ENCODE assay signal across 26 cellular contexts in the genomic region with DNA sequence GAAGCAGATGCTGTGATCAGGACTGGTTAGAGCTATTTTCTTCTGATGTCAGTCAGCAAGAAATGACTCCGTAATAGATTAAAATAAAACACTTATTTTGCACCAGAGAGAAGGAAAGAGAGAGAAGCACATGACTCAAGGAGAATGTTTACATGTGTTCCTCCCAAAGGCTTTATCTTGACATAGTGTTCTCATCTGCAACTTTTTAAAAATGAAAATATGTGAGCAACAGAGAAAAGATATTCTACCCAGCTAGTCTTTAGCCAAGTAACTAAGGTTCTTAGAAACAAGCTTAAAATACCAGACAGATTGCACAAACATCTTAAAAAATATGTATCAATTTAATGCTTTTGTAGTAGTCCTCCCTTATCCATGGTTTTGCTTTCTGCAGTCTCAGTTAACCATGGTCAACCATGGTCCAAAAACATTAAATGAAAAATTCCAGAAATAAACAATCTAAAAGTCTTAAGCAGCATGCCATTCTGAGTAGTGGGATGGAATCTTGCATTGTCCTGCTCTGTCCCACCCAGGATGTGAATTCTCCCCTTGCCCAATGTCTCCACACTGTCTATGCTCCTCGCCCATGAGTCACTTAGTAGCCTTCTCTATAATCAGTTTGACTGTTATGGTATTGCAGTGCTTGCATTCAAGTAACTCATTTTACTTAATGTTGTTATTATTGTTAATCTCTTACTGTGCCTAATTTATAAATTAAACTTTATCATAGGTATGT. TPM values are rescaled to one million over a fixed set of nuclear protein-coding genes. Genes with fewer than 3 reads are reported as not detected.
A peak's percentile ranks its signal among the peaks of the same experiment; 100 is the strongest.
DNase-seq lines count a peak whose midpoint lies in the region; ATAC-seq and TF ChIP-seq lines count a peak whose summit lies in the region.
"Had no signal": no experiment of that assay in that cellular context is flagged by ENCODE, and none has a peak within 500 bp of the region (broad histone marks: within the 10 kb centered on the region; RNA-seq: fewer than 3 reads in every experiment).

No MANE protein-coding gene starts in this region.

- H3K27me3 Mint-ChIP-seq in activated naive CD4-positive, alpha-beta T cell treated with anti-CD3 and anti-CD28 coated beads for 36 hours (ENCODE audit: low read depth), result no peaks in the 10 kb centered on the region

- no peak overlapping the region for H3K4me3 Mint-ChIP-seq in activated naive CD4-positive, alpha-beta T cell treated with anti-CD3 and anti-CD28 coated beads for 36 hours
- H3K4me3 Mint-ChIP-seq: CD8-positive, alpha-beta memory T cell had no signal

- H3K27ac Mint-ChIP-seq in activated naive CD4-positive, alpha-beta T cell treated with anti-CD3 and anti-CD28 coated beads for 36 hours, result no peak overlapping the region

- H3K27me3 ChIP-seq in adipocyte (replicated peaks; ENCODE audit: control insufficient read depth, insufficient read depth, low read length), result no peaks in the 10 kb centered on the region

- H3K36me3 Mint-ChIP-seq in activated naive CD4-positive, alpha-beta T cell treated with anti-CD3 and anti-CD28 coated beads for 36 hours (ENCODE audit: low read depth), result no peaks in the 10 kb centered on the region
- H3K36me3 Mint-ChIP-seq: CD8-positive, alpha-beta memory T cell had no signal

- CTCF ChIA-PET in activated naive CD4-positive, alpha-beta T cell treated with anti-CD3 and anti-CD28 coated beads for 36 hours (lab: Charles Lee), result no interaction called here

- DNase-seq in AG10803 (ENCODE audit: low read depth) (peak; percentile 16), adipocyte (ENCODE audit: low read depth) (peak; percentile 76), fibroblast of peridontal ligament (ENCODE audit: extremely low read depth) (peak; percentile 29), sciatic nerve (ENCODE audit: low spot score) (no peak), KG1 (lab: John Stamatoyannopoulos, UW) (no peak), glomerular visceral epithelial cell (ENCODE audit: extremely low spot score) (no peak)
- DNase-seq in activated naive CD4-positive, alpha-beta T cell treated with anti-CD3 and anti-CD28 coated beads for 36 hours, result no peak
- DNase-seq in stimulated activated CD4-positive, alpha-beta T cell treated with anti-CD3 and anti-CD28 coated beads, Interleukin-12 subunit alpha, Interleukin-12 subunit beta, amount 100 ng/mL, for 4 hours, result no peak
- DNase-seq: AML-193; Calu3; CD8-positive, alpha-beta memory T cell; DMS153; GOT3; HCEC 1CT; IMR-90; NCI-H1694; NCI-H2081; NCI-H2171 treated with DMSO at 0.1 percent for 48 hours; NCI-H524 treated with DMSO at 0.1 percent for 48 hours; NCI-H82; OCI-M1 had no signal

- peaks cover 2% of the 10 kb centered on the region for H3K4me1 Mint-ChIP-seq in activated naive CD4-positive, alpha-beta T cell treated with anti-CD3 and anti-CD28 coated beads for 36 hours (ENCODE audit: low read depth)
- H3K4me1 Mint-ChIP-seq: CD8-positive, alpha-beta memory T cell had no signal

- H3K4me1 ChIP-seq in adipocyte (ENCODE audit: control insufficient read depth, insufficient read depth, low read length), result peaks cover 37% of the 10 kb centered on the region
- H3K4me1 ChIP-seq: A549 had no signal

- intact Hi-C loops in sciatic nerve (cut with DNase I), result no loop called here
- intact Hi-C loops in activated naive CD4-positive, alpha-beta T cell treated with anti-CD3 and anti-CD28 coated beads for 36 hours (cut with micrococcal nuclease), result no loop called here

- peak; percentile 68 for ATAC-seq in sciatic nerve
- ATAC-seq: A549, Right ventricle myocardium inferior had no signal

- no peak overlapping the region for H3K4me3 ChIP-seq in AG10803 (ENCODE audit: low read length)
- H3K4me3 ChIP-seq in adipocyte (ENCODE audit: low read length), result peak overlapping the region; percentile 31
- H3K4me3 ChIP-seq: A549 had no signal

- no peaks in the 10 kb centered on the region for H3K9me3 Mint-ChIP-seq in activated naive CD4-positive, alpha-beta T cell treated with anti-CD3 and anti-CD28 coated beads for 36 hours
- H3K9me3 Mint-ChIP-seq: CD8-positive, alpha-beta memory T cell had no signal

- H3K36me3 ChIP-seq in adipocyte (ENCODE audit: control insufficient read depth, insufficient read depth, low read length, severe bottlenecking), result no peaks in the 10 kb centered on the region

- TF ChIP-seq CTCF in AG10803 (conservative IDR thresholded peaks at IDR 0.05; ENCODE audit: low read length), result no peak

- H3K9me3 ChIP-seq in adipocyte (ENCODE audit: control insufficient read depth, low read length), result no peaks in the 10 kb centered on the region
- H3K9me3 ChIP-seq: A549 had no signal

- peak overlapping the region; percentile 6 for H3K9ac ChIP-seq in adipocyte (ENCODE audit: low read length)

RNA-seq across cellular contexts. Expression of gene SERPINA10, which starts 9.9 kb away (rescaled TPM):
- not detected for total RNA-seq in sciatic nerve
- not detected for total RNA-seq in activated naive CD4-positive, alpha-beta T cell treated with anti-CD3 and anti-CD28 coated beads for 36 hours
- total RNA-seq: Calu3; CD8-positive, alpha-beta memory T cell; HT1080; IMR-90; MCF 10A; Right ventricle myocardium inferior; SK-MEL-5 had no signal

RNA-seq across cellular contexts. Expression of gene SERPINA6, which starts 40.0 kb away (rescaled TPM):
- not detected for total RNA-seq in sciatic nerve
- not detected for total RNA-seq in activated naive CD4-positive, alpha-beta T cell treated with anti-CD3 and anti-CD28 coated beads for 36 hours
- total RNA-seq: CD8-positive, alpha-beta memory T cell; IMR-90; MCF 10A; Right ventricle myocardium inferior; SK-MEL-5 had no signal

Comparison
In these comparisons a context has a peak if more than half of its experiments do, and no peak if none do; other contexts are left out.
1. DNase-seq: peak in AG10803 (single experiment), adipocyte (single experiment) and fibroblast of peridontal ligament (single experiment); none in sciatic nerve (single experiment), activated naive CD4-positive, alpha-beta T cell treated with anti-CD3 and anti-CD28 coated beads for 36 hours (single experiment), KG1 (single experiment), glomerular visceral epithelial cell (single experiment) and stimulated activated CD4-positive, alpha-beta T cell treated with anti-CD3 and anti-CD28 coated beads, Interleukin-12 subunit alpha, Interleukin-12 subunit beta, amount 100 ng/mL, for 4 hours (single experiment).